ENCODE assay signal across 10 cellular contexts in the genomic region with DNA sequence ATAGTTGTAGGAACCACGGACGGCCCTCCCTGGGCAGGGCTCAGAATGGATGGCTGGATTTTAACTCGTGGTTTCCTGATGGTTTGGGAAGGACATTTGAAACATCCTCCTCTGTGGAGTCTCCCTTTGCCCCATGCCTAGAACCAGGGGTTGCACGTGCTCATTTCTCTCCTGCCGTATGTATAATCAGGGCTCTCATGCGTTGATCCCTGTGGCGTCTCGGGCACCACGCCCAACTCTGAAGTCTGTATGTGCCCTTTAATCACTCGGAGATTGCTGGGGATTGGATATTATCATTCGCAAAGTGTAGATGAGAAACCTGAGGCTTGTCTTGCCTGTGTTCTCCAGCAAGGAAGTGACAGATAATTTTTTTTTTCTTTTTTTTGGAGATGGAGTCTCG.
DNase-seq lines count a peak whose midpoint lies in the region; TF ChIP-seq lines count a peak whose summit lies in the region.
"Had no signal": no experiment of that assay in that cellular context is flagged by ENCODE, and none has a peak within 500 bp of the region (broad histone marks: within the 10 kb centered on the region; RNA-seq: fewer than 3 reads in every experiment).

No MANE protein-coding gene starts in this region.

- H3K27ac Mint-ChIP-seq in osteocyte (ENCODE audit: unreplicated experiment), result no peak overlapping the region
- no peak overlapping the region for H3K27ac Mint-ChIP-seq in nephron progenitor cell

- 79 to 95% (median 84%) methylated on average over 12 of the region's 12 CpGs for WGBS in adrenal gland, 4 donors
- WGBS in prostate gland, result 63% methylated on average over 12 of the region's 12 CpGs

- peak overlapping the region in 2 of 4 donors; percentile 2 to 47 for H3K4me3 ChIP-seq in adrenal gland
- H3K4me3 ChIP-seq in prostate gland, result no peak overlapping the region

- no peaks in the 10 kb centered on the region for H3K27me3 ChIP-seq in adrenal gland
- no peaks in the 10 kb centered on the region for H3K27me3 ChIP-seq in prostate gland (replicated peaks; ENCODE audit: insufficient read depth)

- TF ChIP-seq POLR2A in adrenal gland (IDR thresholded peaks at IDR 0.05) (no peak), prostate gland (IDR thresholded peaks at IDR 0.05) (no peak)

- DNase-seq in NCI-H1417 (lab: John Stamatoyannopoulos, UW), result peak; percentile 74 to 86 (median 75)
- no peak for DNase-seq in NCI-H1417 treated with DMSO at 0.1 percent for 48 hours (lab: John Stamatoyannopoulos, UW)
- DNase-seq in NCI-H1092 (lab: John Stamatoyannopoulos, UW), result peak; percentile 74
- no peak for DNase-seq in adrenal gland
- DNase-seq in prostate gland (ENCODE audit: low spot score), result no peak
- DNase-seq in osteocyte (ENCODE audit: extremely low spot score, unreplicated experiment), result no peak
- DNase-seq in nephron progenitor cell, result no peak
- DNase-seq in CD1c-positive myeloid dendritic cell (ENCODE audit: extremely low spot score), result no peak
- DNase-seq: 8988T, MV-4-11 had no signal

- peaks cover 8 to 14% of the 10 kb centered on the region in 2 donors for H3K4me1 ChIP-seq in adrenal gland (replicated peaks in 1 of 2)
- no peaks in the 10 kb centered on the region for H3K4me1 ChIP-seq in prostate gland (replicated peaks)

- intact Hi-C loops in adrenal gland (cut with DNase I) (no loop called here), prostate gland (cut with DNase I) (no loop called here)

- H3K9me3 Mint-ChIP-seq in osteocyte (ENCODE audit: unreplicated experiment), result no peaks in the 10 kb centered on the region
- H3K9me3 Mint-ChIP-seq in nephron progenitor cell, result no peaks in the 10 kb centered on the region

- H3K27me3 Mint-ChIP-seq in osteocyte (ENCODE audit: unreplicated experiment) (no peaks in the 10 kb centered on the region), nephron progenitor cell (ENCODE audit: low read depth, poor library complexity) (peaks cover 6% of the 10 kb centered on the region)

- no peak overlapping the region for H3K4me3 Mint-ChIP-seq in osteocyte (ENCODE audit: unreplicated experiment)
- H3K4me3 Mint-ChIP-seq in nephron progenitor cell, result no peak overlapping the region

- H3K9me3 ChIP-seq in adrenal gland (replicated peaks in 1 of 3) (no peaks in the 10 kb centered on the region), prostate gland (no peaks in the 10 kb centered on the region)

- H3K27ac ChIP-seq in adrenal gland (peak overlapping the region in 3 of 5 donors; percentile 59 to 87 (median 77)), prostate gland (peak overlapping the region; percentile 62 to 80)

- H3K36me3 Mint-ChIP-seq in osteocyte (ENCODE audit: unreplicated experiment) (peaks cover 2% of the 10 kb centered on the region), nephron progenitor cell (ENCODE audit: low read depth) (no peaks in the 10 kb centered on the region)

- H3K4me1 Mint-ChIP-seq in osteocyte (ENCODE audit: unreplicated experiment) (peaks cover 13% of the 10 kb centered on the region), nephron progenitor cell (peaks cover 6% of the 10 kb centered on the region)

- no peaks in the 10 kb centered on the region for H3K36me3 ChIP-seq in adrenal gland (replicated peaks in 1 of 2)
- no peaks in the 10 kb centered on the region for H3K36me3 ChIP-seq in prostate gland

- TF ChIP-seq CTCF in adrenal gland (IDR thresholded peaks at IDR 0.05) (no peak), prostate gland (IDR thresholded peaks at IDR 0.05) (no peak), osteocyte (IDR thresholded peaks at IDR 0.05) (no peak), nephron progenitor cell (IDR thresholded peaks at IDR 0.05) (no peak)

Comparison
In these comparisons a context has a peak if more than half of its experiments do, and no peak if none do; other contexts are left out.
1. DNase-seq: peak in NCI-H1417 (3 of 3) and NCI-H1092 (single experiment); none in NCI-H1417 treated with DMSO at 0.1 percent for 48 hours (single experiment), adrenal gland (0 of 7), prostate gland (single experiment), osteocyte (single experiment), nephron progenitor cell (single experiment) and CD1c-positive myeloid dendritic cell (single experiment).